In the genomic region with DNA sequence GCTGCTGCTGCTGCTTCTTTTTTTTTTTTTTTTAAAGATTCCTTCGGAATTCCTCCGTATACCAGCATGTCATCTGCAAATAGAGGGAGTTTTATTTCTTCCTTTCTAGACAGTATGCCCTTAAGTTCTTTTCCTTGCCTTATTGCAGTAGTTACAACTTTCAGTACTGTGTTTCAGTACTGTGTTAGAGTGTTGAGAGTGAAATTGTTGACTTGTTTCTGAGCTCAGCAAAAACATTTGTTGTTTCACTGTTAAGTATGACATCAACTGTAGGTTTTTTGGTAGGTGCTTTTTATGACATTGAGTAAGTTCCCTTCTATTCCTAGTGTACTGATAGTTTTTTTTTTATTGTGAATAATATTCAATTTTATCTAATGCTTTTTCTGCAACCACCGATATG, we compare ENCODE assay signal across 17 cellular contexts. TPM values are rescaled to one million over a fixed set of nuclear protein-coding genes. Genes with fewer than 3 reads are reported as not detected.
DNase-seq lines count a peak whose midpoint lies in the region; ATAC-seq and TF ChIP-seq lines count a peak whose summit lies in the region.
"Had no signal": no experiment of that assay in that cellular context is flagged by ENCODE, and none has a peak within 500 bp of the region (broad histone marks: within the 10 kb centered on the region; RNA-seq: fewer than 3 reads in every experiment).

No MANE protein-coding gene starts in this region.

- H4K20me1 ChIP-seq in KMS-11 (ENCODE audit: insufficient read depth): no peaks in the 10 kb centered on the region

- no peak overlapping the region for H3K9ac ChIP-seq in KMS-11
- H3K9ac ChIP-seq: GM23248 had no signal

- peak; percentile 91 for ATAC-seq in GM18498 (IDR thresholded peaks at IDR 0.05; ENCODE audit: unreplicated experiment)
- peak; percentile 57 for ATAC-seq in GM19463 (IDR thresholded peaks at IDR 0.05; ENCODE audit: unreplicated experiment)
- peak; percentile 56 for ATAC-seq in HG02678 (IDR thresholded peaks at IDR 0.05; ENCODE audit: unreplicated experiment)
- no peak for ATAC-seq in GM19467 (IDR thresholded peaks at IDR 0.05; ENCODE audit: unreplicated experiment)
- ATAC-seq in left lobe of liver: no peak
- ATAC-seq: mucosa of descending colon had no signal

- peak overlapping the region; percentile 46 for H3K4me2 ChIP-seq in KMS-11

- H3K4me1 ChIP-seq in KMS-11 (ENCODE audit: low read depth, poor library complexity, severe bottlenecking): peaks cover 19% of the 10 kb centered on the region

- H3K4me3 ChIP-seq in KMS-11 (IDR thresholded peaks at IDR 0.05; ENCODE audit: insufficient read depth, low read depth, low read length): no peak overlapping the region
- H3K4me3 ChIP-seq: GM23248, mucosa of descending colon, tibial nerve had no signal

- no peaks in the 10 kb centered on the region for H3K36me3 ChIP-seq in KMS-11 (ENCODE audit: insufficient read depth)
- H3K36me3 ChIP-seq: esophagus muscularis mucosa, tibial nerve had no signal

- H2AFZ ChIP-seq in KMS-11 (ENCODE audit: low read depth): no peak overlapping the region
- H2AFZ ChIP-seq: GM23248 had no signal

- no peak for TF ChIP-seq CTCF in KMS-11 (conservative IDR thresholded peaks at IDR 0.05; ENCODE audit: low read depth, low read length)

- H3K27ac ChIP-seq in KMS-11: peak overlapping the region; percentile 20; the same call in 1 of the 2 replicates
- H3K27ac ChIP-seq: GM23248, tibial nerve, VCaP had no signal

- DNase-seq in left lobe of liver (ENCODE audit: low spot score): no peak
- no peak for DNase-seq in NCI-H345 treated with DMSO at 0.1 percent for 48 hours (lab: John Stamatoyannopoulos, UW; ENCODE audit: unreplicated experiment)
- DNase-seq in SIG-M5 treated with dmso at 0.1 percent for 504 hours (lab: John Stamatoyannopoulos, UW; ENCODE audit: unreplicated experiment): no peak
- DNase-seq: ACHN; activated naive CD4-positive, alpha-beta T cell treated with anti-CD3 and anti-CD28 coated beads, Interleukin-2, amount 10 ng/mL, durations not matched to agents 7 days and 5 days; GM23248; mucosa of descending colon; occipital lobe; stimulated activated CD4-positive, alpha-beta T cell treated with anti-CD3 and anti-CD28 coated beads, Interleukin-4, amount 100 ng/mL, for 1 hour had no signal

- H3K27me3 ChIP-seq in KMS-11 (ENCODE audit: insufficient read depth, low read depth): no peaks in the 10 kb centered on the region
- H3K27me3 ChIP-seq: esophagus muscularis mucosa, tibial nerve had no signal

- H3K79me2 ChIP-seq in KMS-11 (ENCODE audit: insufficient read depth, low read depth): no peaks in the 10 kb centered on the region

RNA-seq across cellular contexts. Expression of a gene that starts 43.8 kb away (rescaled TPM):
- total RNA-seq in left lobe of liver: 7.2 TPM

Comparison
In these comparisons a context has a peak if more than half of its experiments do, and no peak if none do; other contexts are left out.
1. ATAC-seq: peak in GM18498 (single experiment), GM19463 (single experiment) and HG02678 (single experiment); none in GM19467 (single experiment) and left lobe of liver (single experiment).